Comparison of ENCODE assay signal across 9 cellular contexts in genomic region chr16:75032655-75033054, GRCh38. TPM values are rescaled to one million over a fixed set of nuclear protein-coding genes. Genes with fewer than 3 reads are reported as not detected.
"Had no signal": no experiment of that assay in that cellular context is flagged by ENCODE, and none has a peak within 500 bp of the region (broad histone marks: within the 10 kb centered on the region; RNA-seq: fewer than 3 reads in every experiment).

No MANE protein-coding gene starts in this region.

- H3K36me3 Mint-ChIP-seq: IgD-negative memory B cell had no signal

- DNase-seq: H9, HCEC 1CT, HFFc6, KG1 had no signal

- H3K4me1 Mint-ChIP-seq: GM23338, H9 had no signal

- H3K4me2 ChIP-seq: GM23338 had no signal

- H3K27ac ChIP-seq: HL-60 had no signal

- H2AFZ ChIP-seq: GM23338 had no signal

- H3K4me3 Mint-ChIP-seq: GM23338, H9, HFFc6, IgD-negative memory B cell had no signal

- ATAC-seq: GM23338 had no signal

- FAIRE-seq: H1, H54 had no signal

- H3K4me3 ChIP-seq: GM23338 had no signal

- H3K27ac Mint-ChIP-seq: GM23338, H9, HFFc6, IgD-negative memory B cell had no signal

RNA-seq across cellular contexts. Expression of gene ZNRF1, which starts 33.8 kb away (rescaled TPM):
- polyA plus RNA-seq: IgD-negative memory B cell had no signal
